Comparison of ENCODE assay signal across 8 cellular contexts in genomic region chr7:24979470-24979862, GRCh38. TPM values are rescaled to one million over a fixed set of nuclear protein-coding genes. Genes with fewer than 3 reads are reported as not detected.
A peak's percentile ranks its signal among the peaks of the same experiment; 100 is the strongest.
DNase-seq lines count a peak whose midpoint lies in the region; ATAC-seq, FAIRE-seq and TF ChIP-seq lines count a peak whose summit lies in the region.

No MANE protein-coding gene starts in this region.

- H3K27me3 Mint-ChIP-seq in endodermal cell (ENCODE audit: insufficient read depth): peaks cover 58% of the 10 kb centered on the region
- no peaks in the 10 kb centered on the region for H3K27me3 Mint-ChIP-seq in stimulated activated naive B cell treated with anti-CD40 and anti-IgM and Interleukin-4, amounts not matched to agents 10 μg/mL and 1 μg/mL and 100 μg/mL, for 72 hours

- no peak for TF ChIP-seq POLR2A in GM12892 (IDR thresholded peaks at IDR 0.05; ENCODE audit: low read depth, low read length)

- peak; percentile 87 for TF ChIP-seq CTCF in 22Rv1 (IDR thresholded peaks at IDR 0.05)
- TF ChIP-seq CTCF in endodermal cell (conservative IDR thresholded peaks at IDR 0.05): peak; percentile 76

- 0% methylated on average over 1 to 42 of the region's 42 CpGs for WGBS in endodermal cell (ENCODE audit: insufficient coverage in 1 of 2, insufficient read length in 1 of 2), 2 experiments

- H3K9me3 Mint-ChIP-seq in endodermal cell: peaks cover 12% of the 10 kb centered on the region
- H3K9me3 Mint-ChIP-seq in stimulated activated naive B cell treated with anti-CD40 and anti-IgM and Interleukin-4, amounts not matched to agents 10 μg/mL and 1 μg/mL and 100 μg/mL, for 72 hours: no peaks in the 10 kb centered on the region

- H3K27ac Mint-ChIP-seq in endodermal cell: no peak overlapping the region
- peak overlapping the region; percentile 87 for H3K27ac Mint-ChIP-seq in stimulated activated naive B cell treated with anti-CD40 and anti-IgM and Interleukin-4, amounts not matched to agents 10 μg/mL and 1 μg/mL and 100 μg/mL, for 72 hours

- H3K9me3 ChIP-seq in endodermal cell (ENCODE audit: control insufficient read depth, low read length) (peaks cover 18% of the 10 kb centered on the region), muscle layer of colon (ENCODE audit: low read length) (no peaks in the 10 kb centered on the region)

- H3K4me1 ChIP-seq in endodermal cell (ENCODE audit: control insufficient read depth, insufficient read depth, low read length): no peaks in the 10 kb centered on the region
- H3K4me1 ChIP-seq in muscle layer of colon (ENCODE audit: insufficient read depth, low read length): peaks cover 14% of the 10 kb centered on the region

- H3K27me3 ChIP-seq in endodermal cell (ENCODE audit: control insufficient read depth, insufficient read depth, low read length, poor library complexity, severe bottlenecking) (peaks cover 42% of the 10 kb centered on the region), muscle layer of colon (ENCODE audit: control insufficient read depth in 1 of 2, insufficient read depth in 2 of 2, low read length in 2 of 2) (no peaks in the 10 kb centered on the region)

- H3K36me3 Mint-ChIP-seq in endodermal cell (ENCODE audit: low read depth): peaks cover 1% of the 10 kb centered on the region
- peaks cover 5 to 6% of the 10 kb centered on the region in 2 donors for H3K36me3 Mint-ChIP-seq in stimulated activated naive B cell treated with anti-CD40 and anti-IgM and Interleukin-4, amounts not matched to agents 10 μg/mL and 1 μg/mL and 100 μg/mL, for 72 hours

- ATAC-seq in HG02840 (IDR thresholded peaks at IDR 0.05; ENCODE audit: low FRiP score, unreplicated experiment): peak; percentile 47
- ATAC-seq in stimulated activated naive B cell treated with anti-CD40 and anti-IgM and Interleukin-4, amounts not matched to agents 10 μg/mL and 1 μg/mL and 100 μg/mL, for 72 hours (replicated peaks): peak; percentile 50 to 57

- H3K9ac ChIP-seq in endodermal cell (ENCODE audit: extremely low read depth, low read length, poor library complexity, severe bottlenecking) (no peak overlapping the region), muscle layer of colon (ENCODE audit: low read length) (no peak overlapping the region)

- H3K4me3 ChIP-seq in endodermal cell (ENCODE audit: low read length) (peak overlapping the region; percentile 77), muscle layer of colon (ENCODE audit: low read depth in 1 of 2, low read length in 2 of 2) (peak overlapping the region; percentile 59 to 89)

- H3K27ac ChIP-seq in 22Rv1: peak overlapping the region; percentile 82
- H3K27ac ChIP-seq in endodermal cell (ENCODE audit: low read depth, low read length): no peak overlapping the region
- peak overlapping the region; percentile 31 for H3K27ac ChIP-seq in muscle layer of colon (ENCODE audit: low read depth, low read length)

- H3K4me1 Mint-ChIP-seq in endodermal cell: peaks cover 20% of the 10 kb centered on the region
- peaks cover 33 to 61% of the 10 kb centered on the region in 2 donors for H3K4me1 Mint-ChIP-seq in stimulated activated naive B cell treated with anti-CD40 and anti-IgM and Interleukin-4, amounts not matched to agents 10 μg/mL and 1 μg/mL and 100 μg/mL, for 72 hours

- H3K4me3 Mint-ChIP-seq in endodermal cell: peak overlapping the region; percentile 80
- peak overlapping the region; percentile 95 for H3K4me3 Mint-ChIP-seq in stimulated activated naive B cell treated with anti-CD40 and anti-IgM and Interleukin-4, amounts not matched to agents 10 μg/mL and 1 μg/mL and 100 μg/mL, for 72 hours

- H3K36me3 ChIP-seq in endodermal cell (ENCODE audit: control insufficient read depth, insufficient read depth, low read length): no peaks in the 10 kb centered on the region
- H3K36me3 ChIP-seq in muscle layer of colon (ENCODE audit: insufficient read depth, low read length): no peaks in the 10 kb centered on the region

- DNase-seq in GM12892 (ENCODE audit: insufficient read length): peak; percentile 46
- DNase-seq in NCI-H345 treated with DMSO at 0.1 percent for 48 hours (lab: John Stamatoyannopoulos, UW; ENCODE audit: unreplicated experiment): peak; percentile 32
- DNase-seq in activated CD8-positive, alpha-beta memory T cell treated with anti-CD3 and anti-CD28 coated beads for 4 hours (ENCODE audit: low read depth in 2 of 2): peak; percentile 47 to 52
- peak; percentile 89 for DNase-seq in endodermal cell
- DNase-seq in stimulated activated naive B cell treated with anti-CD40 and anti-IgM and Interleukin-4, amounts not matched to agents 10 μg/mL and 1 μg/mL and 100 μg/mL, for 72 hours: peak; percentile 69

- peak; percentile 90 for FAIRE-seq in GM12892 (lab: Jason Lieb, UNC)

RNA-seq across cellular contexts. Expression of gene OSBPL3, which starts 0.5 kb away (rescaled TPM):
- 21.6 TPM for polyA plus RNA-seq in GM12892 (2012; ENCODE audit: missing spikeins)
- 10 to 100 TPM in 1 of 2 donors, 1 to 10 TPM in 1; 9.8 to 11.3 TPM for total RNA-seq in endodermal cell
- polyA plus RNA-seq in endodermal cell (2013, experiment 1 of 2): 6.3 TPM
- 5.8 TPM for polyA plus RNA-seq in endodermal cell (2013, experiment 2 of 2)

Comparison
In these comparisons a context has a peak if more than half of its experiments do, and no peak if none do; other contexts are left out.
1. DNase-seq: peak in every context shown above with its lines; median percentile 89 in endodermal cell; 69 in stimulated activated naive B cell treated with anti-CD40 and anti-IgM and Interleukin-4, amounts not matched to agents 10 μg/mL and 1 μg/mL and 100 μg/mL, for 72 hours; 50 in activated CD8-positive, alpha-beta memory T cell treated with anti-CD3 and anti-CD28 coated beads for 4 hours; 46 in GM12892; 32 in NCI-H345 treated with DMSO at 0.1 percent for 48 hours.